1 cellular context compared by ENCODE assay signal in the genomic region with DNA sequence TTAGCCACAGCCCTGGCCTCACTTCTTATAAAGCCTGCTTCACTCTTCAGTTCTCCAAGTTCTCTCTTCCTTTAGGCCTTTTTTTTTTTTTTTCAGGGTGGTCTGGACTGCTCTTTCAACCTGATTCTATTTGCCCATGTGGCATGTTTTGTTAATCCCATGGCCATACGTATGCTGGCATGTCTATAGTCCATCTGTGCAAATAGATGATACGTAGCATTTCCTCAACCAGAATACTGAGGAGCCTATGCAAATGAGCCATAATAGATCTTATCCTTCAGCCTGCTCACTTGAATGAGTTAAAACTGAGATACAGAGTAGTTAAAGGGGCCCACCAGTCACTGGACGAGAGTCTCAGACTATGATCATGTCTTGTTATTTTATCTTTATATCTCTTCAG.
TF ChIP-seq lines count a peak whose summit lies in the region.

No MANE protein-coding gene starts in this region.

TF ChIP-seq in GM12878, 131 proteins besides CTCF, POLR2A, EP300 and RAD21 (continued from another document):
- no peak for TF ChIP-seq BCLAF1 (IDR thresholded peaks at IDR 0.05)
- no peak for TF ChIP-seq E2F4 (IDR thresholded peaks at IDR 0.05; ENCODE audit: low read depth, low read length)
